Comparison of ENCODE assay signal across 1 cellular context in genomic region chr5:98109561-98110006, GRCh38.
TF ChIP-seq lines count a peak whose summit lies in the region.

No MANE protein-coding gene starts in this region.

TF ChIP-seq in IMR-90, 13 proteins besides CTCF, POLR2A, EP300 and RAD21 (continued from another document):
- TF ChIP-seq ELK1 (IDR thresholded peaks at IDR 0.05; ENCODE audit: borderline replicate concordance, low read depth, low read length) = no peak
- TF ChIP-seq FOS (IDR thresholded peaks at IDR 0.05; ENCODE audit: low read depth, low read length) = peak; percentile 44; the same call in 1 of the 2 replicates
- TF ChIP-seq RCOR1 (IDR thresholded peaks at IDR 0.05; ENCODE audit: insufficient replicate concordance, low read length) = no peak
- TF ChIP-seq MAFK (IDR thresholded peaks at IDR 0.05; ENCODE audit: low read depth, low read length) = peak; percentile 39; the same call in 1 of the 2 replicates
